Comparison of ENCODE assay signal across 8 cellular contexts in genomic region chrX:107672955-107673378, GRCh38. TPM values are rescaled to one million over a fixed set of nuclear protein-coding genes. Genes with fewer than 3 reads are reported as not detected.
DNase-seq lines count a peak whose midpoint lies in the region; ATAC-seq and TF ChIP-seq lines count a peak whose summit lies in the region.

No MANE protein-coding gene starts in this region.

- no peak overlapping the region for H3K4me3 ChIP-seq in HFF-Myc (replicated peaks; ENCODE audit: low read depth, low read length)

- H3K36me3 Mint-ChIP-seq in activated CD4-positive, alpha-beta T cell treated with anti-CD3 and anti-CD28 coated beads, Interleukin-2, amount 10 ng/mL, durations not matched to agents 7 days and 5 days (ENCODE audit: low read depth), result peaks cover 6% of the 10 kb centered on the region

- peak overlapping the region; percentile 95 for H3K27ac Mint-ChIP-seq in activated CD4-positive, alpha-beta T cell treated with anti-CD3 and anti-CD28 coated beads, Interleukin-2, amount 10 ng/mL, durations not matched to agents 7 days and 5 days

- DNase-seq in Daoy (ENCODE audit: low read depth), result peak; percentile 76
- DNase-seq in HFF-Myc (ENCODE audit: extremely low read depth, low read depth), result no peak
- peak; percentile 64 for DNase-seq in NCI-H460 (ENCODE audit: extremely low read depth, low read depth)
- peak; percentile 83 for DNase-seq in activated CD4-positive, alpha-beta T cell treated with anti-CD3 and anti-CD28 coated beads, Interleukin-2, amount 10 ng/mL, durations not matched to agents 7 days and 5 days
- peak; percentile 79 for DNase-seq in dermis blood vessel endothelial cell
- DNase-seq in lung microvascular endothelial cell (ENCODE audit: low read depth in 2 of 2), result peak; percentile 78 to 86
- peak; percentile 40 to 64 for DNase-seq in stimulated activated CD8-positive, alpha-beta memory T cell treated with anti-CD3 and anti-CD28 coated beads, Interleukin-2, amount 100 ng/mL, for 48 hours (ENCODE audit: low read depth in 2 of 2)

- H3K4me3 Mint-ChIP-seq in activated CD4-positive, alpha-beta T cell treated with anti-CD3 and anti-CD28 coated beads, Interleukin-2, amount 10 ng/mL, durations not matched to agents 7 days and 5 days, result peak overlapping the region; percentile 57

- H3K9me3 Mint-ChIP-seq in activated CD4-positive, alpha-beta T cell treated with anti-CD3 and anti-CD28 coated beads, Interleukin-2, amount 10 ng/mL, durations not matched to agents 7 days and 5 days, result no peaks in the 10 kb centered on the region

- peaks cover 51% of the 10 kb centered on the region for H3K4me1 Mint-ChIP-seq in activated CD4-positive, alpha-beta T cell treated with anti-CD3 and anti-CD28 coated beads, Interleukin-2, amount 10 ng/mL, durations not matched to agents 7 days and 5 days

- peak; percentile 55 for TF ChIP-seq CTCF in HFF-Myc (IDR thresholded peaks at IDR 0.05; ENCODE audit: low read depth, low read length, missing control alignments)

- ATAC-seq in HG02623 (IDR thresholded peaks at IDR 0.05; ENCODE audit: unreplicated experiment), result no peak

- CTCF ChIA-PET in activated CD4-positive, alpha-beta T cell treated with anti-CD3 and anti-CD28 coated beads, Interleukin-2, amount 10 ng/mL, durations not matched to agents 7 days and 5 days (lab: Charles Lee), result interaction anchor here (0.6 to 3.8 kb wide), 26 partner anchors 8 to 614 kb away, joined by 3 to 92 read pairs (median 4); partner anchors contain the start of genes NCBP2L and TSC22D3

- POLR2A ChIA-PET in activated CD4-positive, alpha-beta T cell treated with anti-CD3 and anti-CD28 coated beads, Interleukin-2, amount 10 ng/mL, durations not matched to agents 7 days and 5 days (lab: Charles Lee), result interaction anchor here (1.0 to 1.7 kb wide), 2 partner anchors 42 to 44 kb away, joined by 3 to 7 read pairs; no protein-coding TSS in a partner anchor

- no peaks in the 10 kb centered on the region for H3K27me3 Mint-ChIP-seq in activated CD4-positive, alpha-beta T cell treated with anti-CD3 and anti-CD28 coated beads, Interleukin-2, amount 10 ng/mL, durations not matched to agents 7 days and 5 days

RNA-seq across cellular contexts. Expression of gene PRPS1, which starts 44.7 kb away (rescaled TPM):
- total RNA-seq in Daoy (2014; rRNA removed; shearing (Covaris generic)), result 79.3 and 83.1 TPM in 2 replicates
- 82.5 and 104 TPM in 2 replicates for total RNA-seq in NCI-H460 (2014; rRNA removed; shearing (Covaris generic))
- polyA plus RNA-seq in NCI-H460 (2014; cell fraction: nucleus; rRNA removed), result 147 and 157 TPM in 2 replicates
- total RNA-seq in activated CD4-positive, alpha-beta T cell treated with anti-CD3 and anti-CD28 coated beads, Interleukin-2, amount 10 ng/mL, durations not matched to agents 7 days and 5 days, result 10 to 100 TPM; 68.9 to 73.4 TPM
- total RNA-seq in dermis blood vessel endothelial cell, result 25.7 and 39.5 TPM in 2 replicates
- 15.5 and 17.3 TPM in 2 replicates for total RNA-seq in lung microvascular endothelial cell
